8 cellular contexts compared by ENCODE assay signal in the genomic region with DNA sequence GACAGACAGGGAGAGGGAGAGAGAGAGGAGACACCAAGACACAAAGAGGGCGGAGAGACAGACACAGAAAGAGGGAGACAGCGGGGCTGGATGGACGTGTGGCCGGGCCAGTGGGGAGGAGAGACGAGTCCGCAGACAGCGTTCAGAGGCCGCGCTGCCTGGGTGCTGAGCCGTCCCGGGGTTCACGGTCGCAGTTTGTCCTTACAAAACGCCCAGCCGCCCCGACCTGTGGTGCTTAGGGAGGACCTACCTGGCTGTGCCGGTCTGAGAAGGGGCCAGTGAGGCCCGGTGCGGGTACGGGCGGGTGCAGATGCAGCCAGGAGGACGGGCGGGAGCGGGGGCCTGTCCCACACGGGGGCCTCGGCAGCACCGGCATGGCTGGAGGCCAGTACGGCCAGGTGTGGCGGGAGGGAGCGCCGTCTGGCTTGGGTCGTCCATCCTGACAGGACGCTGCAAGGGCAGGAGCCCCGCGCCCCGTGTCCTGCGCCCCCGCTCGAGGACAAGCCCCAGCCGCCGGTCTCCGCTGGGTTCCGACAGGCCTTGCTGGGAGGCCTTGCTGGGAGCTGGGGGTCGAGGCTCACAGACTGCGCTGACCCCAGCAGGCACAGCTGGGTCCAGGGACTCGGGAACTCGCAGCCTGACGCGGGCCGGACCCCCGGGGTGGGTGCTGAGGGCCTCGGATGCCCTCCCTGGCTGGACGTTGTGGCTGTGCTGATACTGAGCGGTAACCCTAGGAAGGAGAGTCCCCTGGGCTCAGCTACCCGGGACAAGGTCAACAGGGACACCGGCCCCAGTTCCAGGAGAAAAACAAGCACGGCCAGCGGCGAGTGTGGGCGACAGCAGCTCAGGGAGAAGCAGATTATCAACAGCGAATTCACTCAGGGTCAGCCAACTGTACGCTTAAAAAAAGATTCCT. TPM values are rescaled to one million over a fixed set of nuclear protein-coding genes. Genes with fewer than 3 reads are reported as not detected.
DNase-seq lines count a peak whose midpoint lies in the region; ATAC-seq and TF ChIP-seq lines count a peak whose summit lies in the region.

No MANE protein-coding gene starts in this region.

- peak; percentile 21 for ATAC-seq in activated CD4-positive, alpha-beta T cell treated with anti-CD3 and anti-CD28 coated beads for 36 hours
- no peak for ATAC-seq in GM21367 (IDR thresholded peaks at IDR 0.05; ENCODE audit: unreplicated experiment)

- CTCF ChIA-PET in activated CD4-positive, alpha-beta T cell treated with anti-CD3 and anti-CD28 coated beads for 36 hours (lab: Charles Lee) = interaction anchor here (0.6 kb wide), 1 partner anchor 144 kb away, joined by 3 read pairs; the partner anchor contains the start of gene LAMP1

- peaks cover 7% of the 10 kb centered on the region for H3K9me3 Mint-ChIP-seq in activated CD4-positive, alpha-beta T cell treated with anti-CD3 and anti-CD28 coated beads for 36 hours (ENCODE audit: low read depth)

- H3K4me1 Mint-ChIP-seq in activated CD4-positive, alpha-beta T cell treated with anti-CD3 and anti-CD28 coated beads for 36 hours = peaks cover 17% of the 10 kb centered on the region

- no peak for TF ChIP-seq CTCF in foreskin fibroblast (IDR thresholded peaks at IDR 0.05; ENCODE audit: low read depth, low read length)
- no peak for TF ChIP-seq CTCF in neutrophil (IDR thresholded peaks at IDR 0.05)

- no peaks in the 10 kb centered on the region for H3K36me3 ChIP-seq in neutrophil

- peaks cover 53% of the 10 kb centered on the region for H3K27me3 ChIP-seq in neutrophil

- intact Hi-C loops in activated CD4-positive, alpha-beta T cell treated with anti-CD3 and anti-CD28 coated beads for 36 hours (cut with DNase I, micrococcal nuclease) = loop anchor here (5.0 kb wide), 3 partner anchors 54 to 211 kb away; partner anchors contain the start of genes CUL4A (in 1 of the 2), LAMP1 (in 1 of the 2) and PCID2 (in 1 of the 2)

- peak; percentile 34 for DNase-seq in activated CD4-positive, alpha-beta T cell treated with anti-CD3 and anti-CD28 coated beads for 36 hours
- DNase-seq in activated CD4-positive, alpha-beta T cell treated with anti-CD3 and anti-CD28 coated beads for 1 hour = no peak
- DNase-seq in HT1080 (ENCODE audit: low read depth) (peak; percentile 24), foreskin fibroblast (no peak), NCI-H226 (no peak)
- DNase-seq in activated CD8-positive, alpha-beta memory T cell treated with anti-CD3 and anti-CD28 coated beads, Interleukin-2, amount 50 U/mL, for 48 hours = peak; percentile 64

- H3K9me3 ChIP-seq in neutrophil = no peaks in the 10 kb centered on the region

- H3K4me3 ChIP-seq in foreskin fibroblast (ENCODE audit: low read depth in 1 of 2, low read length in 2 of 2) (peak overlapping the region; percentile 37 to 49), neutrophil (ENCODE audit: low read depth in 1 of 2, low read length in 1 of 2) (peak overlapping the region; percentile 55 to 57)

- POLR2A ChIA-PET in activated CD4-positive, alpha-beta T cell treated with anti-CD3 and anti-CD28 coated beads for 36 hours (lab: Charles Lee) = no interaction called here

- H3K4me3 Mint-ChIP-seq in activated CD4-positive, alpha-beta T cell treated with anti-CD3 and anti-CD28 coated beads for 36 hours = peak overlapping the region; percentile 67

- H3K27me3 Mint-ChIP-seq in activated CD4-positive, alpha-beta T cell treated with anti-CD3 and anti-CD28 coated beads for 36 hours = peaks cover 13% of the 10 kb centered on the region

- no peak overlapping the region for H3K27ac ChIP-seq in neutrophil

- peaks cover 16 to 19% of the 10 kb centered on the region in 2 experiments for H3K4me1 ChIP-seq in neutrophil (ENCODE audit: control insufficient read depth in 1 of 2, insufficient read depth in 1 of 2, low read depth in 1 of 2, low read length in 1 of 2)

- peaks cover 2% of the 10 kb centered on the region for H3K36me3 Mint-ChIP-seq in activated CD4-positive, alpha-beta T cell treated with anti-CD3 and anti-CD28 coated beads for 36 hours (ENCODE audit: low read depth)

- peak overlapping the region; percentile 70 for H3K27ac Mint-ChIP-seq in activated CD4-positive, alpha-beta T cell treated with anti-CD3 and anti-CD28 coated beads for 36 hours

RNA-seq across cellular contexts. Expression of gene PROZ, which starts 5.3 kb away (rescaled TPM):
- not detected for total RNA-seq in activated CD4-positive, alpha-beta T cell treated with anti-CD3 and anti-CD28 coated beads for 36 hours
- total RNA-seq in HT1080 (2014; rRNA removed; shearing (Covaris generic)) = not detected in 2 replicates
- polyA plus RNA-seq in HT1080 (2015; cell fraction: cytosol; rRNA removed) = not detected in 2 replicates
- polyA plus RNA-seq in HT1080 (2015; cell fraction: nucleus; rRNA removed) = not detected in 2 replicates

RNA-seq across cellular contexts. Expression of gene F10, which starts 30.6 kb away (rescaled TPM):
- not detected for total RNA-seq in activated CD4-positive, alpha-beta T cell treated with anti-CD3 and anti-CD28 coated beads for 36 hours
- not detected in 2 replicates for total RNA-seq in HT1080 (2014; rRNA removed; shearing (Covaris generic))
- not detected in 2 replicates for polyA plus RNA-seq in HT1080 (2015; cell fraction: cytosol; rRNA removed)
- not detected in 2 replicates for polyA plus RNA-seq in HT1080 (2015; cell fraction: nucleus; rRNA removed)

RNA-seq across cellular contexts. Expression of gene F7, which starts 47.6 kb away (rescaled TPM):
- under 1 TPM; 0.11 to 0.12 TPM for total RNA-seq in activated CD4-positive, alpha-beta T cell treated with anti-CD3 and anti-CD28 coated beads for 36 hours
- total RNA-seq in HT1080 (2014; rRNA removed; shearing (Covaris generic)) = 0.10 TPM in 1 of 2 replicates, not detected in the other
- not detected in 2 replicates for polyA plus RNA-seq in HT1080 (2015; cell fraction: cytosol; rRNA removed)
- not detected in 2 replicates for polyA plus RNA-seq in HT1080 (2015; cell fraction: nucleus; rRNA removed)

RNA-seq across cellular contexts. Expression of gene PCID2, which starts 55.3 kb away (rescaled TPM):
- 10 to 100 TPM; 66.7 to 72.8 TPM for total RNA-seq in activated CD4-positive, alpha-beta T cell treated with anti-CD3 and anti-CD28 coated beads for 36 hours
- total RNA-seq in HT1080 (2014; rRNA removed; shearing (Covaris generic)) = 113 and 114 TPM in 2 replicates
- polyA plus RNA-seq in HT1080 (2015; cell fraction: cytosol; rRNA removed) = 94.3 and 110 TPM in 2 replicates
- 173 and 187 TPM in 2 replicates for polyA plus RNA-seq in HT1080 (2015; cell fraction: nucleus; rRNA removed)

RNA-seq across cellular contexts. Expression of gene CUL4A, which starts 56.3 kb away (rescaled TPM):
- total RNA-seq in activated CD4-positive, alpha-beta T cell treated with anti-CD3 and anti-CD28 coated beads for 36 hours = 10 to 100 TPM; 81.7 to 87.4 TPM
- 159 and 192 TPM in 2 replicates for total RNA-seq in HT1080 (2014; rRNA removed; shearing (Covaris generic))
- polyA plus RNA-seq in HT1080 (2015; cell fraction: cytosol; rRNA removed) = 106 and 113 TPM in 2 replicates
- polyA plus RNA-seq in HT1080 (2015; cell fraction: nucleus; rRNA removed) = 96.6 and 163 TPM in 2 replicates

Comparison
In these comparisons a context has a peak if more than half of its experiments do, and no peak if none do; other contexts are left out.
1. DNase-seq: peak in activated CD4-positive, alpha-beta T cell treated with anti-CD3 and anti-CD28 coated beads for 36 hours (single experiment), HT1080 (single experiment) and activated CD8-positive, alpha-beta memory T cell treated with anti-CD3 and anti-CD28 coated beads, Interleukin-2, amount 50 U/mL, for 48 hours (single experiment); none in activated CD4-positive, alpha-beta T cell treated with anti-CD3 and anti-CD28 coated beads for 1 hour (single experiment), foreskin fibroblast (0 of 2) and NCI-H226 (single experiment).